Comparison of ENCODE assay signal across 27 cellular contexts in genomic region chr6:33895988-33896387, GRCh38.
"Had no signal": no experiment of that assay in that cellular context is flagged by ENCODE, and none has a peak within 500 bp of the region (broad histone marks: within the 10 kb centered on the region; RNA-seq: fewer than 3 reads in every experiment).

No MANE protein-coding gene starts in this region.

- H3K36me3 Mint-ChIP-seq: activated naive CD4-positive, alpha-beta T cell treated with anti-CD3 and anti-CD28 coated beads, Interleukin-2, amount 50 U/mL, for 72 hours; immature natural killer cell; natural killer cell treated with Interleukin-12 subunit alpha and Interleukin-12 subunit beta and Interleukin-15 and Interleukin-18, amount 100 ng/mL, for 72 hours had no signal

- H3K27ac Mint-ChIP-seq: immature natural killer cell had no signal

- DNase-seq: activated CD8-positive, alpha-beta memory T cell treated with anti-CD3 and anti-CD28 coated beads, Interleukin-2, amount 50 U/mL, for 48 hours; activated effector memory CD4-positive, alpha-beta T cell treated with Interleukin-2 at 50 U/mL for 16 hours; amniotic stem cell; colonic mucosa; dorsolateral prefrontal cortex; effector memory CD8-positive, alpha-beta T cell; foreskin melanocyte; glutamatergic neuron; immature natural killer cell; kidney glomerular epithelial cell; left ventricle myocardium inferior; midbrain; ovary; stimulated activated CD4-positive, alpha-beta T cell treated with anti-CD3 and anti-CD28 coated beads, Interleukin-4, amount 100 ng/mL, for 1 hour; stimulated activated naive CD4-positive, alpha-beta T cell; SW 1271; tibial artery had no signal

- H3K36me3 ChIP-seq: colonic mucosa, left ventricle myocardium inferior, neutrophil, ovary, prostate gland, spleen, tibial artery had no signal

- H3K4me3 Mint-ChIP-seq: immature natural killer cell; natural killer cell treated with Interleukin-12 subunit alpha and Interleukin-12 subunit beta and Interleukin-15 and Interleukin-18, amount 100 ng/mL, for 72 hours had no signal

- H3K27ac ChIP-seq: colonic mucosa, dorsolateral prefrontal cortex, hepatocyte, left ventricle myocardium inferior, neutrophil, ovary, prostate gland, SK-N-MC, spleen, VCaP had no signal

- H3K9me3 ChIP-seq: colonic mucosa, left ventricle myocardium inferior, neutrophil, ovary, prostate gland, spleen, tibial artery had no signal

- H2AFZ ChIP-seq: hepatocyte had no signal

- H3K4me3 ChIP-seq: colonic mucosa, dorsolateral prefrontal cortex, hepatocyte, left ventricle myocardium inferior, ovary, prostate gland, SK-N-MC, spleen, tibial artery had no signal

- ATAC-seq: esophagus mucosa; natural killer cell treated with Interleukin-12 subunit alpha and Interleukin-12 subunit beta and Interleukin-15 and Interleukin-18, amount 100 ng/mL, for 72 hours had no signal

- H3K9me3 Mint-ChIP-seq: activated naive CD4-positive, alpha-beta T cell treated with anti-CD3 and anti-CD28 coated beads, Interleukin-2, amount 50 U/mL, for 72 hours; effector memory CD8-positive, alpha-beta T cell; immature natural killer cell; natural killer cell treated with Interleukin-12 subunit alpha and Interleukin-12 subunit beta and Interleukin-15 and Interleukin-18, amount 100 ng/mL, for 72 hours; T-helper 2 cell treated with Interferon-gamma antibody and Interleukin-4, amounts not matched to agents 5 μg/mL and 100 μg/mL, for 36 hours had no signal

- H3K27me3 ChIP-seq: colonic mucosa, ovary had no signal

- H3K4me1 ChIP-seq: prostate gland, spleen had no signal

- H3K4me1 Mint-ChIP-seq: immature natural killer cell had no signal

- H3K4me2 ChIP-seq: hepatocyte had no signal
